20 cellular contexts compared by ENCODE assay signal in genomic region chr4:180949825-180950224, GRCh38.
DNase-seq lines count a peak whose midpoint lies in the region; ATAC-seq, FAIRE-seq and TF ChIP-seq lines count a peak whose summit lies in the region.
"Had no signal": no experiment of that assay in that cellular context is flagged by ENCODE, and none has a peak within 500 bp of the region (broad histone marks: within the 10 kb centered on the region; RNA-seq: fewer than 3 reads in every experiment).

No MANE protein-coding gene starts in this region.

- no peaks in the 10 kb centered on the region for H3K9me1 ChIP-seq in keratinocyte (ENCODE audit: control insufficient read depth, extremely low read depth, insufficient read depth, low read length)

- POLR2A ChIA-PET in CD4-positive, alpha-beta T cell (lab: Charles Lee), result no interaction called here

- no TSS peak for BruUV-seq in mammary epithelial cell (replicated peaks; lab: Mats Ljungman, UMichigan)

- no peak for FAIRE-seq in keratinocyte (lab: Jason Lieb, UNC)
- FAIRE-seq: GM19239 had no signal

- H3K27ac Mint-ChIP-seq in CD4-positive, alpha-beta T cell, result no peak overlapping the region
- H3K27ac Mint-ChIP-seq: CD4-positive, CD25-positive, alpha-beta regulatory T cell had no signal

- no peak for ATAC-seq in CD4-positive, alpha-beta T cell (ENCODE audit: poor library complexity)
- ATAC-seq in HG02973 (IDR thresholded peaks at IDR 0.05; ENCODE audit: unreplicated experiment), result no peak

- H3K4me1 ChIP-seq in mammary epithelial cell (ENCODE audit: insufficient read depth, low read length) (peaks cover 22% of the 10 kb centered on the region), keratinocyte (ENCODE audit: control insufficient read depth, extremely low read depth, insufficient read depth, low read length) (no peaks in the 10 kb centered on the region)
- H3K4me1 ChIP-seq: Caco-2 had no signal

- CTCF ChIA-PET in mammary epithelial cell (lab: Charles Lee; ENCODE audit: low non-redundant PET), result interaction anchor here (0.6 kb wide), 1 partner anchor 52 kb away, joined by 3 read pairs; no protein-coding TSS in a partner anchor
- CTCF ChIA-PET in CD4-positive, alpha-beta T cell (lab: Charles Lee), result no interaction called here

- intact Hi-C loops in mammary epithelial cell (cut with micrococcal nuclease), result no loop called here
- intact Hi-C loops in CD4-positive, alpha-beta T cell (cut with DNase I, micrococcal nuclease), result no loop called here

- H3K9me3 ChIP-seq in mammary epithelial cell (replicated peaks; ENCODE audit: insufficient read depth, low read length), result no peaks in the 10 kb centered on the region
- no peaks in the 10 kb centered on the region for H3K9me3 ChIP-seq in keratinocyte (ENCODE audit: control insufficient read depth, low read depth, low read length)
- H3K9me3 ChIP-seq in CD4-positive, alpha-beta T cell (ENCODE audit: control insufficient read depth, low read length), result no peaks in the 10 kb centered on the region
- H3K9me3 ChIP-seq: BE2C, Caco-2 had no signal

- H3K4me2 ChIP-seq in mammary epithelial cell (ENCODE audit: insufficient read depth, low read depth, low read length), result peak overlapping the region; percentile 65
- no peak overlapping the region for H3K4me2 ChIP-seq in keratinocyte (ENCODE audit: control insufficient read depth, extremely low read depth, insufficient read depth, low read depth, low read length)

- no peaks in the 10 kb centered on the region for H3K27me3 Mint-ChIP-seq in CD4-positive, alpha-beta T cell
- H3K27me3 Mint-ChIP-seq: CD4-positive, CD25-positive, alpha-beta regulatory T cell had no signal

- 29% methylated on average over 6 of the region's 6 CpGs for WGBS in mammary epithelial cell (ENCODE audit: low coverage, missing lambda C conversion rate)

- H3K9me3 Mint-ChIP-seq in CD4-positive, alpha-beta T cell, result peaks cover 8% of the 10 kb centered on the region

- no peaks in the 10 kb centered on the region for H3K4me1 Mint-ChIP-seq in CD4-positive, alpha-beta T cell (ENCODE audit: low read depth)
- H3K4me1 Mint-ChIP-seq: CD4-positive, CD25-positive, alpha-beta regulatory T cell had no signal

- H3K9ac ChIP-seq in mammary epithelial cell (ENCODE audit: insufficient read depth, low read length), result peak overlapping the region; percentile 65
- H3K9ac ChIP-seq in keratinocyte (ENCODE audit: control insufficient read depth, extremely low read depth, insufficient read depth, low read length), result no peak overlapping the region

- H3K36me3 ChIP-seq in mammary epithelial cell (ENCODE audit: insufficient read depth, low read length) (no peaks in the 10 kb centered on the region), keratinocyte (ENCODE audit: control insufficient read depth in 2 of 2, extremely low read depth in 1 of 2, insufficient read depth in 2 of 2, low read length in 2 of 2) (no peaks in the 10 kb centered on the region)

- DNase-seq in Daoy (ENCODE audit: low read depth), result peak; percentile 47
- peak; percentile 76 for DNase-seq in NCI-H69 (lab: John Stamatoyannopoulos, UW)
- peak; percentile 93 for DNase-seq in mammary epithelial cell
- DNase-seq in keratinocyte (ENCODE audit: low read depth, low spot score), result peak; percentile 0
- DNase-seq in activated T-cell treated with anti-CD3 and anti-CD28 coated beads, Interleukin-2, amount 50 U/mL, for 1 hour, result no peak
- DNase-seq in activated CD4-positive, alpha-beta T cell treated with anti-CD3 and anti-CD28 coated beads for 48 hours, result no peak
- no peak for DNase-seq in CD4-positive, alpha-beta T cell
- DNase-seq: BE2C; Caco-2; CD4-positive, CD25-positive, alpha-beta regulatory T cell; GF-D8; GOT3; KG1; NCI-H1417; NCI-H187; NCI-H526; RPMI8226; SW 1271 had no signal

- no peaks in the 10 kb centered on the region for H3K79me2 ChIP-seq in mammary epithelial cell (ENCODE audit: insufficient read depth, low read length)
- no peaks in the 10 kb centered on the region for H3K79me2 ChIP-seq in keratinocyte (ENCODE audit: control insufficient read depth, insufficient read depth, low read length)

- H3K4me3 Mint-ChIP-seq in CD4-positive, alpha-beta T cell, result no peak overlapping the region
- H3K4me3 Mint-ChIP-seq: CD4-positive, CD25-positive, alpha-beta regulatory T cell had no signal

- TF ChIP-seq CTCF in mammary epithelial cell (conservative IDR thresholded peaks at IDR 0.05 in 1 of 2, IDR thresholded peaks at IDR 0.05 in 1 of 2; ENCODE audit: extremely low read depth in 1 of 2, insufficient read depth in 1 of 2, low read depth in 1 of 2, low read length in 2 of 2) (no peak), keratinocyte (optimal IDR thresholded peaks at IDR 0.05 in 1 of 3, IDR thresholded peaks at IDR 0.05 in 1 of 3, conservative IDR thresholded peaks at IDR 0.05 in 1 of 3; ENCODE audit: extremely low read depth in 1 of 3, insufficient read depth in 2 of 3, low read length in 3 of 3) (no peak)
- TF ChIP-seq CTCF in CD4-positive, alpha-beta T cell (IDR thresholded peaks at IDR 0.05), result no peak

- no peaks in the 10 kb centered on the region for H4K20me1 ChIP-seq in mammary epithelial cell (ENCODE audit: insufficient read depth, low read length)
- no peaks in the 10 kb centered on the region for H4K20me1 ChIP-seq in keratinocyte (ENCODE audit: control insufficient read depth, extremely low read depth, insufficient read depth, low read length)

- H3K36me3 Mint-ChIP-seq in CD4-positive, alpha-beta T cell (ENCODE audit: low read depth), result no peaks in the 10 kb centered on the region
- H3K36me3 Mint-ChIP-seq: CD4-positive, CD25-positive, alpha-beta regulatory T cell had no signal

- no peaks in the 10 kb centered on the region for H3K27me3 ChIP-seq in mammary epithelial cell (ENCODE audit: insufficient read depth, low read length)
- no peaks in the 10 kb centered on the region for H3K27me3 ChIP-seq in keratinocyte (ENCODE audit: control insufficient read depth, extremely low read depth, insufficient read depth, low read length)
- no peaks in the 10 kb centered on the region for H3K27me3 ChIP-seq in CD4-positive, alpha-beta T cell (ENCODE audit: control insufficient read depth, insufficient read depth, low read length)
- H3K27me3 ChIP-seq: BE2C had no signal

- in situ Hi-C loops in mammary epithelial cell (cut with MboI; ENCODE audit: low sequenced_read_pairs in 2 of 2), result loop anchor here (5.0 to 25.0 kb wide), 4 partner anchors 43 to 288 kb away; no protein-coding TSS in a partner anchor

- peak overlapping the region; percentile 95 for H3K27ac ChIP-seq in mammary epithelial cell (ENCODE audit: insufficient read depth, low read depth, low read length)
- no peak overlapping the region for H3K27ac ChIP-seq in keratinocyte (ENCODE audit: control insufficient read depth, insufficient read depth, low read length)
- H3K27ac ChIP-seq in CD4-positive, alpha-beta T cell (ENCODE audit: low read depth, low read length), result no peak overlapping the region

- H2AFZ ChIP-seq in mammary epithelial cell (ENCODE audit: low read depth, low read length), result peak overlapping the region; percentile 79
- H2AFZ ChIP-seq in keratinocyte (ENCODE audit: control insufficient read depth, low read length), result no peak overlapping the region

- H3K4me3 ChIP-seq in mammary epithelial cell (replicated peaks in 1 of 3; ENCODE audit: insufficient read depth in 1 of 3, low read depth in 2 of 3, low read length in 3 of 3) (no peak overlapping the region), keratinocyte (ENCODE audit: control insufficient read depth in 2 of 3, extremely low read depth in 1 of 3, insufficient read depth in 2 of 3, low read depth in 1 of 3, low read length in 3 of 3) (no peak overlapping the region)

- dilution Hi-C loops in mammary epithelial cell (cut with HindIII; ENCODE audit: low sequenced_read_pairs) (no loop called here), keratinocyte (cut with MboI; ENCODE audit: extremely low pct_ligation_motif_present, low sequenced_read_pairs) (no loop called here)

Comparison
In these comparisons a context has a peak if more than half of its experiments do, and no peak if none do; other contexts are left out.
1. DNase-seq: peak in Daoy (single experiment), NCI-H69 (single experiment), mammary epithelial cell (single experiment) and keratinocyte (single experiment); none in activated T-cell treated with anti-CD3 and anti-CD28 coated beads, Interleukin-2, amount 50 U/mL, for 1 hour (single experiment), activated CD4-positive, alpha-beta T cell treated with anti-CD3 and anti-CD28 coated beads for 48 hours (single experiment) and CD4-positive, alpha-beta T cell (0 of 10).